In the genomic region with DNA sequence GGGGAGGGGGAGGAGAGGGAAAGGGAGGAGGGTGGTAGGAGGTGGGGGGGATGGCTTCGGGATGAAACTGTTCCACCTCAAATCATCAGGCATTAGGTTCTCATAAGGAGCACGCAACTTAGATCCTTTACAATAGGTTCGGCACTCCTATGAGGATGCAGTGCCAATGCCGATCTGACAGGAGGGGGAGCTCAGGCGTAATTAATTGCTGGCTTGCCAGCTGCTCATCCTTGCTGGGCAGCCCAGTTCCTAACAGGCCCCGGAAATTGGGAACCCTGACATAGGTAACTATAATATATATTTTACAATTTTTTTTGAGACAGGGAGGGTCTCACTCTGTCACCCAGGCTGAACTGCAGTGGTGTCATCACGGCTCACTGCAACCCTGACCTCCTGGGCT, we compare ENCODE assay signal across 1 cellular context.
TF ChIP-seq lines count a peak whose summit lies in the region.

No MANE protein-coding gene starts in this region.

TF ChIP-seq in GM23338, 12 proteins besides CTCF, POLR2A, EP300 and RAD21 (continued from another document):
- TF ChIP-seq, protein P1, sequence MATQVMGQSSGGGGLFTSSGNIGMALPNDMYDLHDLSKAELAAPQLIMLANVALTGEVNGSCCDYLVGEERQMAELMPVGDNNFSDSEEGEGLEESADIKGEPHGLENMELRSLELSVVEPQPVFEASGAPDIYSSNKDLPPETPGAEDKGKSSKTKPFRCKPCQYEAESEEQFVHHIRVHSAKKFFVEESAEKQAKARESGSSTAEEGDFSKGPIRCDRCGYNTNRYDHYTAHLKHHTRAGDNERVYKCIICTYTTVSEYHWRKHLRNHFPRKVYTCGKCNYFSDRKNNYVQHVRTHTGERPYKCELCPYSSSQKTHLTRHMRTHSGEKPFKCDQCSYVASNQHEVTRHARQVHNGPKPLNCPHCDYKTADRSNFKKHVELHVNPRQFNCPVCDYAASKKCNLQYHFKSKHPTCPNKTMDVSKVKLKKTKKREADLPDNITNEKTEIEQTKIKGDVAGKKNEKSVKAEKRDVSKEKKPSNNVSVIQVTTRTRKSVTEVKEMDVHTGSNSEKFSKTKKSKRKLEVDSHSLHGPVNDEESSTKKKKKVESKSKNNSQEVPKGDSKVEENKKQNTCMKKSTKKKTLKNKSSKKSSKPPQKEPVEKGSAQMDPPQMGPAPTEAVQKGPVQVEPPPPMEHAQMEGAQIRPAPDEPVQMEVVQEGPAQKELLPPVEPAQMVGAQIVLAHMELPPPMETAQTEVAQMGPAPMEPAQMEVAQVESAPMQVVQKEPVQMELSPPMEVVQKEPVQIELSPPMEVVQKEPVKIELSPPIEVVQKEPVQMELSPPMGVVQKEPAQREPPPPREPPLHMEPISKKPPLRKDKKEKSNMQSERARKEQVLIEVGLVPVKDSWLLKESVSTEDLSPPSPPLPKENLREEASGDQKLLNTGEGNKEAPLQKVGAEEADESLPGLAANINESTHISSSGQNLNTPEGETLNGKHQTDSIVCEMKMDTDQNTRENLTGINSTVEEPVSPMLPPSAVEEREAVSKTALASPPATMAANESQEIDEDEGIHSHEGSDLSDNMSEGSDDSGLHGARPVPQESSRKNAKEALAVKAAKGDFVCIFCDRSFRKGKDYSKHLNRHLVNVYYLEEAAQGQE (IDR thresholded peaks at IDR 0.05; ENCODE audit: unreplicated experiment) = no peak
